ENCODE assay signal across 21 cellular contexts in the genomic region with DNA sequence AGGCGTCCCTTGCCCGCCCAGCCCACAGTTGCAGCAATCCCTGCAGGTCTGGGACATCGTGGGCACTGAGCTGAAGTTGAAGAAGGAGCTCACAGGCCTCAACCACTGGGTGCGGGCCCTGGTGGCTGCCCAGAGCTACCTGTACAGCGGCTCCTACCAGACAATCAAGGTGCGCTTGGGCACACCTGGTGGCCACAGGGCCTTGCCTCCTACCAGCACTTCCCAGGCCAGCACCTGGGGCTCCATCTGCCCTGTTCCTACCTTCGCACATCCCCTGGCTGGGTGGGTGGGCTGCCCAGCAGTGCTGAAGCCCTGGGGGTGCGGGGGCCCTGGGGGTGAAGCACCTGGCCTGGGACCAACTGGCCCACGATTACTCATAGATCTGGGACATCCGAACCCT. TPM values are rescaled to one million over a fixed set of nuclear protein-coding genes. Genes with fewer than 3 reads are reported as not detected.
A peak's percentile ranks its signal among the peaks of the same experiment; 100 is the strongest.
DNase-seq lines count a peak whose midpoint lies in the region; ATAC-seq, FAIRE-seq and TF ChIP-seq lines count a peak whose summit lies in the region.
"Had no signal": no experiment of that assay in that cellular context is flagged by ENCODE, and none has a peak within 500 bp of the region (broad histone marks: within the 10 kb centered on the region; RNA-seq: fewer than 3 reads in every experiment).

No MANE protein-coding gene starts in this region.

- no peak overlapping the region for H2BK20ac ChIP-seq in H1 (ENCODE audit: low read length)

- CTCF ChIA-PET in RWPE1 (lab: Yijun Ruan, JAX), result interaction anchor here (0.5 kb wide), 1 partner anchor 303 kb away, joined by 5 read pairs; no protein-coding TSS in a partner anchor
- CTCF ChIA-PET in H1 (lab: Charles Lee; ENCODE audit: partially characterized antibody), result no interaction called here
- CTCF ChIA-PET in HEK293T (lab: Yijun Ruan, JAX), result no interaction called here

- peaks cover 2 to 24% of the 10 kb centered on the region in 2 experiments for H4K20me1 ChIP-seq in H1 (replicated peaks in 1 of 2; ENCODE audit: control insufficient read depth in 1 of 2, insufficient read depth in 2 of 2, low read length in 2 of 2)

- no peak overlapping the region for H2BK5ac ChIP-seq in H1 (ENCODE audit: low read depth, low read length)
- peak overlapping the region; percentile 82 for H2BK5ac ChIP-seq in neuronal stem cell (ENCODE audit: low read length)

- ATAC-seq in mucosa of descending colon (peak; percentile 5), pancreas (no peak)
- ATAC-seq: CD8-positive, alpha-beta T cell; GM12878; GM23338 had no signal

- H3K79me1 ChIP-seq in H1 (ENCODE audit: low read depth, low read length) (no peaks in the 10 kb centered on the region), neuronal stem cell (ENCODE audit: low read depth, low read length) (peaks cover 7% of the 10 kb centered on the region)

- DNase-seq in RWPE1 (ENCODE audit: low spot score) (no peak), H1 (ENCODE audit: low read depth in 1 of 2, low spot score in 2 of 2) (no peak), mucosa of descending colon (no peak), neuronal stem cell (ENCODE audit: low spot score) (no peak), pancreas (no peak), HEK293T (ENCODE audit: extremely low spot score) (no peak), left ventricle myocardium inferior (no peak)
- no peak for DNase-seq in effector CD8-positive, alpha-beta T cell (lab: John Stamatoyannopoulos, UW)
- DNase-seq: Caco-2; CD4-positive, CD25-positive, alpha-beta regulatory T cell; CD8-positive, alpha-beta T cell; DMS153; DMS79; EL; GDM1 had no signal

- H3K9ac ChIP-seq in H1 (replicated peaks in 1 of 4; ENCODE audit: extremely low read depth in 1 of 4, low read depth in 3 of 4, low read length in 3 of 4) (no peak overlapping the region), neuronal stem cell (ENCODE audit: low read depth, low read length, poor library complexity) (peak overlapping the region; percentile 30)

- peak overlapping the region; percentile 67 for H3K27ac ChIP-seq in RWPE1
- H3K27ac ChIP-seq in H1 (ENCODE audit: low read depth, low read length), result no peak overlapping the region
- no peak overlapping the region for H3K27ac ChIP-seq in neuronal stem cell (replicated peaks; ENCODE audit: low read length)
- no peak overlapping the region for H3K27ac ChIP-seq in pancreas
- H3K27ac ChIP-seq in left ventricle myocardium inferior (replicated peaks), result no peak overlapping the region

- FAIRE-seq in H1 (lab: Jason Lieb, UNC), result no peak
- no peak for FAIRE-seq in pancreas (lab: Jason Lieb, UNC)
- FAIRE-seq: GM12878, GM19239, H54 had no signal

- POLR2A ChIA-PET in RWPE1 (lab: Yijun Ruan, JAX; ENCODE audit: low non-redundant PET), result no interaction called here
- POLR2A ChIA-PET in H1 (lab: Charles Lee; ENCODE audit: partially characterized antibody), result interaction anchor here (13.5 kb wide), 1 partner anchor 19 kb away, joined by 312 read pairs; a partner anchor contains a TSS
- POLR2A ChIA-PET in HEK293T (lab: Yijun Ruan, JAX), result no interaction called here

- no peaks in the 10 kb centered on the region; the same call in 1 of the 2 replicates for H3K23me2 ChIP-seq in H1 (ENCODE audit: low read depth, low read length)

- no peak overlapping the region for H3K23ac ChIP-seq in H1 (ENCODE audit: insufficient read length)
- no peak overlapping the region for H3K23ac ChIP-seq in neuronal stem cell (ENCODE audit: low read depth, low read length, poor library complexity)

- H3K36me3 ChIP-seq in H1 (ENCODE audit: control insufficient read depth in 2 of 4, insufficient read depth in 4 of 4, low read length in 3 of 4), result peaks cover 24 to 65% (median 34%) of the 10 kb centered on the region in 4 experiments
- H3K36me3 ChIP-seq in mucosa of descending colon (ENCODE audit: low read depth), result peaks cover 3% of the 10 kb centered on the region
- H3K36me3 ChIP-seq in neuronal stem cell (replicated peaks in 1 of 2; ENCODE audit: control insufficient read depth in 2 of 2, insufficient read depth in 2 of 2, low read length in 2 of 2), result peaks cover 28 to 71% of the 10 kb centered on the region in 2 donors
- H3K36me3 ChIP-seq in pancreas, result peaks cover 0 to 33% (median 19%) of the 10 kb centered on the region in 3 donors
- peaks cover 69% of the 10 kb centered on the region for H3K36me3 ChIP-seq in left ventricle myocardium inferior

- H2BK15ac ChIP-seq in H1 (ENCODE audit: low read length) (no peak overlapping the region), neuronal stem cell (ENCODE audit: low read length) (no peak overlapping the region)

- no peak for TF ChIP-seq RAD21 in H1 (IDR thresholded peaks at IDR 0.05 in 1 of 2, conservative IDR thresholded peaks at IDR 0.05 in 1 of 2; ENCODE audit: low read depth in 2 of 2, low read length in 2 of 2)

- H3K27me3 ChIP-seq in H1 (replicated peaks in 1 of 4; ENCODE audit: control insufficient read depth in 3 of 4, extremely low read depth in 1 of 4, insufficient read depth in 3 of 4, low read length in 3 of 4), result no peaks in the 10 kb centered on the region; a peak in 1 of 7 replicates
- no peaks in the 10 kb centered on the region for H3K27me3 ChIP-seq in neuronal stem cell (ENCODE audit: control insufficient read depth in 3 of 3, insufficient read depth in 3 of 3, low read depth in 1 of 3, low read length in 3 of 3)
- H3K27me3 ChIP-seq in pancreas, result no peaks in the 10 kb centered on the region
- peaks cover 7% of the 10 kb centered on the region for H3K27me3 ChIP-seq in left ventricle myocardium inferior (ENCODE audit: low read depth)

- 94% methylated on average over 9 of the region's 10 CpGs; no CpG with 5 or more reads in 1 of the 2 experiments for WGBS in H1 (ENCODE audit: extremely low coverage in 1 of 2, insufficient coverage in 1 of 2, insufficient read length in 1 of 2, insufficient replicate concordance in 2 of 2, low coverage in 1 of 2, low lambda C conversion rate in 2 of 2, missing lambda C conversion rate in 1 of 2), 2 experiments
- no CpG with 5 or more reads among the region's 10 CpGs for WGBS in neuronal stem cell (ENCODE audit: extremely low coverage in 2 of 2, insufficient read length in 2 of 2, insufficient replicate concordance in 1 of 2), 2 donors
- WGBS in pancreas, 2 donors, result 90 to 95% methylated on average over 10 of the region's 10 CpGs

- no peak overlapping the region for H2BK12ac ChIP-seq in H1 (ENCODE audit: low read depth, low read length)
- H2BK12ac ChIP-seq in neuronal stem cell (ENCODE audit: low read length), result no peak overlapping the region

- H3K4ac ChIP-seq in H1 (replicated peaks; ENCODE audit: insufficient read length, low read depth, low read length) (no peak overlapping the region), neuronal stem cell (ENCODE audit: low read length) (no peak overlapping the region)

- no peak overlapping the region for H2AFZ ChIP-seq in H1 (ENCODE audit: low read length)
- no peak overlapping the region for H2AFZ ChIP-seq in neuronal stem cell (ENCODE audit: low read length)
- H2AFZ ChIP-seq: GM23338 had no signal

- H3K4me2 ChIP-seq in H1 (ENCODE audit: insufficient read depth in 1 of 2, low read depth in 2 of 2, low read length in 2 of 2) (no peak overlapping the region), neuronal stem cell (ENCODE audit: insufficient read depth, low read length, poor library complexity, severe bottlenecking) (no peak overlapping the region)
- H3K4me2 ChIP-seq: GM23338 had no signal

- intact Hi-C loops in mucosa of descending colon (cut with DNase I, micrococcal nuclease) (no loop called here), pancreas (cut with DNase I) (no loop called here), left ventricle myocardium inferior (cut with micrococcal nuclease) (no loop called here)

- H4K91ac ChIP-seq in H1 (replicated peaks; ENCODE audit: insufficient read length, low read length) (no peak overlapping the region), neuronal stem cell (ENCODE audit: low read depth, low read length, poor library complexity) (no peak overlapping the region)

- H2BK120ac ChIP-seq in H1 (replicated peaks; ENCODE audit: low read depth, low read length) (no peak overlapping the region), neuronal stem cell (ENCODE audit: low read depth, low read length) (no peak overlapping the region)

- H3K4me3 ChIP-seq in H1 (ENCODE audit: extremely low read depth in 1 of 4, insufficient read depth in 2 of 4, low read depth in 3 of 4, low read length in 4 of 4) (no peak overlapping the region), mucosa of descending colon (no peak overlapping the region), neuronal stem cell (ENCODE audit: low read length in 2 of 2) (peak overlapping the region in 1 of 2 donors; percentile 45), pancreas (no peak overlapping the region), left ventricle myocardium inferior (no peak overlapping the region)
- H3K4me3 ChIP-seq: GM12878, GM23338, HAP-1 had no signal

- TF ChIP-seq CTCF in RWPE1 (conservative IDR thresholded peaks at IDR 0.05; ENCODE audit: low read depth), result no peak
- TF ChIP-seq CTCF in H1 (IDR thresholded peaks at IDR 0.05; ENCODE audit: control extremely low read depth in 1 of 3, insufficient read depth in 1 of 3, low read depth in 1 of 3, low read length in 3 of 3), result no peak
- TF ChIP-seq CTCF in mucosa of descending colon (IDR thresholded peaks at IDR 0.05), result no peak
- no peak for TF ChIP-seq CTCF in pancreas (IDR thresholded peaks at IDR 0.05)
- no peak for TF ChIP-seq CTCF in left ventricle myocardium inferior (IDR thresholded peaks at IDR 0.05; ENCODE audit: borderline replicate concordance)

- H3K79me2 ChIP-seq in H1 (ENCODE audit: control insufficient read depth in 1 of 2, insufficient read depth in 2 of 2, low read length in 2 of 2), result no peaks in the 10 kb centered on the region

- no peak overlapping the region for H3K56ac ChIP-seq in H1 (replicated peaks; ENCODE audit: insufficient read length, low read depth, low read length)

- no peaks in the 10 kb centered on the region for H3K4me1 ChIP-seq in H1 (replicated peaks in 1 of 4; ENCODE audit: control insufficient read depth in 3 of 4, insufficient read depth in 4 of 4, low read length in 3 of 4)
- no peaks in the 10 kb centered on the region for H3K4me1 ChIP-seq in mucosa of descending colon (ENCODE audit: low read depth)
- no peaks in the 10 kb centered on the region for H3K4me1 ChIP-seq in neuronal stem cell (ENCODE audit: control insufficient read depth in 2 of 2, insufficient read depth in 1 of 2, low read depth in 1 of 2, low read length in 2 of 2)
- H3K4me1 ChIP-seq in pancreas, result no peaks in the 10 kb centered on the region
- H3K4me1 ChIP-seq in left ventricle myocardium inferior, result no peaks in the 10 kb centered on the region
- H3K4me1 ChIP-seq: Caco-2, HAP-1 had no signal

- H3K9me3 ChIP-seq in H1 (ENCODE audit: insufficient read depth in 2 of 2, low read depth in 1 of 2, low read length in 1 of 2) (no peaks in the 10 kb centered on the region), mucosa of descending colon (no peaks in the 10 kb centered on the region), neuronal stem cell (replicated peaks in 1 of 2; ENCODE audit: control insufficient read depth in 2 of 2, insufficient read depth in 1 of 2, low read depth in 1 of 2, low read length in 2 of 2) (no peaks in the 10 kb centered on the region), pancreas (no peaks in the 10 kb centered on the region), left ventricle myocardium inferior (replicated peaks) (no peaks in the 10 kb centered on the region)
- H3K9me3 ChIP-seq: Caco-2, HAP-1 had no signal

- no peak for TF ChIP-seq EP300 in H1 (IDR thresholded peaks at IDR 0.05; ENCODE audit: borderline replicate concordance in 1 of 2, low read depth in 2 of 2, low read length in 2 of 2)

- TF ChIP-seq POLR2A in H1 (IDR thresholded peaks at IDR 0.05; ENCODE audit: control extremely low read depth in 1 of 2, low read depth in 2 of 2, low read length in 2 of 2), result no peak

- H2AK5ac ChIP-seq in H1 (ENCODE audit: low read depth, low read length) (no peak overlapping the region), neuronal stem cell (ENCODE audit: low read depth, low read length) (no peak overlapping the region)

- no peak overlapping the region for H4K8ac ChIP-seq in H1 (ENCODE audit: extremely low read depth, insufficient read depth, low read length)
- no peak overlapping the region for H4K8ac ChIP-seq in neuronal stem cell (ENCODE audit: low read depth, low read length)

- H3K18ac ChIP-seq in H1 (ENCODE audit: extremely low read depth, low read length) (no peak overlapping the region), neuronal stem cell (ENCODE audit: low read length) (no peak overlapping the region)

- no peak overlapping the region for H4K5ac ChIP-seq in H1 (ENCODE audit: insufficient read length, low read depth, low read length)

- H3K14ac ChIP-seq in H1 (ENCODE audit: insufficient read length) (no peak overlapping the region), neuronal stem cell (ENCODE audit: low read length) (no peak overlapping the region)

RNA-seq across cellular contexts. Expression of a gene that starts 19.9 kb away (rescaled TPM):
- 148 and 155 TPM in 2 replicates for total RNA-seq in H1 (2021; fragmentation: NEBNext Ultra II Directional; extraction: Animal tissue kit (Norgen Biotek cat#: 25700))
- polyA plus RNA-seq in H1 (2011; rRNA removed) (96.8 and 140 TPM in 2 replicates), pancreas (10 to 100 TPM; 24.5 to 30.1 TPM)
- 87.7 TPM for polyA plus RNA-seq in H1 (2011; cell fraction: cytosol; rRNA removed)
- polyA plus RNA-seq in H1 (2011; cell fraction: nucleus; rRNA removed), result 166 TPM
- 72.2 to 138 TPM (median 118 TPM) in 4 replicates for polyA plus RNA-seq in H1 (2012, experiment 1 of 2)
- 99.5 TPM for polyA plus RNA-seq in H1 (2012, experiment 2 of 2)
- 119 TPM for polyA plus RNA-seq in H1 (2013, experiment 1 of 2)
- polyA plus RNA-seq in H1 (2013, experiment 2 of 2), result 114 TPM
- 88.7 and 112 TPM in 2 replicates for polyA minus RNA-seq in H1 (2011; rRNA and poly(A)+ RNA removed)
- polyA minus RNA-seq in H1 (2011; cell fraction: cytosol; rRNA and poly(A)+ RNA removed), result 80.9 TPM
- 56.2 TPM for polyA minus RNA-seq in H1 (2011; cell fraction: nucleus; rRNA and poly(A)+ RNA removed)
- total RNA-seq in mucosa of descending colon (100 to 1,000 TPM in 1 of 3 donors, 10 to 100 TPM in 2; 91.5 to 104 (median 94.0) TPM), pancreas (10 to 100 TPM; 25.3 to 45.1 (median 40.8) TPM), left ventricle myocardium inferior (26.0 TPM)
- 117 TPM for polyA plus RNA-seq in neuronal stem cell (2013, experiment 1 of 2)
- polyA plus RNA-seq in neuronal stem cell (2013, experiment 2 of 2), result 112 TPM

RNA-seq across cellular contexts. Expression of a gene that starts 21.0 kb away (rescaled TPM):
- 6.4 and 6.5 TPM in 2 replicates for total RNA-seq in H1 (2021; fragmentation: NEBNext Ultra II Directional; extraction: Animal tissue kit (Norgen Biotek cat#: 25700))
- polyA plus RNA-seq in H1 (2011; rRNA removed) (1.2 and 2.7 TPM in 2 replicates), pancreas (1 to 10 TPM; 1.5 to 2.1 TPM)
- 2.0 TPM for polyA plus RNA-seq in H1 (2011; cell fraction: cytosol; rRNA removed)
- 9.8 TPM for polyA plus RNA-seq in H1 (2011; cell fraction: nucleus; rRNA removed)
- 2.7 to 3.7 TPM (median 3.2 TPM) in 4 replicates for polyA plus RNA-seq in H1 (2012, experiment 1 of 2)
- 2.8 TPM for polyA plus RNA-seq in H1 (2012, experiment 2 of 2)
- polyA plus RNA-seq in H1 (2013, experiment 1 of 2), result 2.0 TPM
- polyA plus RNA-seq in H1 (2013, experiment 2 of 2), result 1.9 TPM
- polyA minus RNA-seq in H1 (2011; rRNA and poly(A)+ RNA removed), result 0.93 and 1.9 TPM in 2 replicates
- polyA minus RNA-seq in H1 (2011; cell fraction: cytosol; rRNA and poly(A)+ RNA removed), result 4.5 TPM
- 4.4 TPM for polyA minus RNA-seq in H1 (2011; cell fraction: nucleus; rRNA and poly(A)+ RNA removed)
- total RNA-seq in mucosa of descending colon (1 to 10 TPM in 2 of 3 donors, under 1 TPM in 1; 0.06 to 1.5 (median 1.0) TPM), pancreas (1 to 10 TPM in 2 of 6 donors, under 1 TPM in 4; 0.61 to 1.7 (median 0.81) TPM), left ventricle myocardium inferior (4.0 TPM)
- polyA plus RNA-seq in neuronal stem cell (2013, experiment 1 of 2), result 4.7 TPM
- polyA plus RNA-seq in neuronal stem cell (2013, experiment 2 of 2), result 4.7 TPM
- total RNA-seq: CD4-positive, CD25-positive, alpha-beta regulatory T cell had no signal
- polyA plus RNA-seq: CD4-positive, CD25-positive, alpha-beta regulatory T cell had no signal

RNA-seq across cellular contexts. Expression of a gene that starts 27.0 kb away (rescaled TPM):
- total RNA-seq in H1 (2021; fragmentation: NEBNext Ultra II Directional; extraction: Animal tissue kit (Norgen Biotek cat#: 25700)), result 4.3 and 5.3 TPM in 2 replicates
- polyA plus RNA-seq in H1 (2011; rRNA removed), result 5.4 and 6.6 TPM in 2 replicates
- 7.4 TPM for polyA plus RNA-seq in H1 (2011; cell fraction: cytosol; rRNA removed)
- polyA plus RNA-seq in H1 (2011; cell fraction: nucleus; rRNA removed), result 23.2 TPM
- 6.8 to 14.2 TPM (median 12.7 TPM) in 4 replicates for polyA plus RNA-seq in H1 (2012, experiment 1 of 2)
- polyA plus RNA-seq in H1 (2012, experiment 2 of 2), result 4.8 TPM
- 11.6 TPM for polyA plus RNA-seq in H1 (2013, experiment 1 of 2)
- polyA plus RNA-seq in H1 (2013, experiment 2 of 2), result 13.9 TPM
- polyA minus RNA-seq in H1 (2011; rRNA and poly(A)+ RNA removed), result 2.4 and 2.6 TPM in 2 replicates
- 2.0 TPM for polyA minus RNA-seq in H1 (2011; cell fraction: cytosol; rRNA and poly(A)+ RNA removed)
- polyA minus RNA-seq in H1 (2011; cell fraction: nucleus; rRNA and poly(A)+ RNA removed), result 3.2 TPM
- total RNA-seq in mucosa of descending colon, result 10 to 100 TPM in 2 of 3 donors, 1 to 10 TPM in 1; 3.8 to 28.3 (median 15.7) TPM
- polyA plus RNA-seq in neuronal stem cell (2013, experiment 1 of 2), result 4.2 TPM
- polyA plus RNA-seq in neuronal stem cell (2013, experiment 2 of 2), result 3.9 TPM
- total RNA-seq in pancreas, result 10 to 100 TPM; 19.2 to 36.8 (median 28.4) TPM
- 100 to 1,000 TPM; 161 to 255 TPM for polyA plus RNA-seq in pancreas
- total RNA-seq in left ventricle myocardium inferior, result 1.7 TPM
- total RNA-seq: A172; CD4-positive, CD25-positive, alpha-beta regulatory T cell; CD8-positive, alpha-beta T cell had no signal

RNA-seq across cellular contexts. Expression of a gene that starts 29.8 kb away (rescaled TPM):
- total RNA-seq in H1 (2021; fragmentation: NEBNext Ultra II Directional; extraction: Animal tissue kit (Norgen Biotek cat#: 25700)), result 67.6 and 69.6 TPM in 2 replicates
- polyA plus RNA-seq in H1 (2011; rRNA removed) (321 and 440 TPM in 2 replicates), pancreas (10 to 100 TPM; 59.3 to 62.8 TPM)
- 218 TPM for polyA plus RNA-seq in H1 (2011; cell fraction: cytosol; rRNA removed)
- polyA plus RNA-seq in H1 (2011; cell fraction: nucleus; rRNA removed), result 354 TPM
- 47.7 to 104 TPM (median 94.8 TPM) in 4 replicates for polyA plus RNA-seq in H1 (2012, experiment 1 of 2)
- polyA plus RNA-seq in H1 (2012, experiment 2 of 2), result 87.2 TPM
- polyA plus RNA-seq in H1 (2013, experiment 1 of 2), result 57.1 TPM
- polyA plus RNA-seq in H1 (2013, experiment 2 of 2), result 56.1 TPM
- 88.3 and 98.1 TPM in 2 replicates for polyA minus RNA-seq in H1 (2011; rRNA and poly(A)+ RNA removed)
- polyA minus RNA-seq in H1 (2011; cell fraction: cytosol; rRNA and poly(A)+ RNA removed), result 67.9 TPM
- 111 TPM for polyA minus RNA-seq in H1 (2011; cell fraction: nucleus; rRNA and poly(A)+ RNA removed)
- total RNA-seq in mucosa of descending colon (10 to 100 TPM; 25.5 to 30.9 (median 29.8) TPM), pancreas (10 to 100 TPM; 16.6 to 27.0 (median 19.1) TPM), left ventricle myocardium inferior (27.3 TPM)
- polyA plus RNA-seq in neuronal stem cell (2013, experiment 1 of 2), result 74.1 TPM
- 70.9 TPM for polyA plus RNA-seq in neuronal stem cell (2013, experiment 2 of 2)

RNA-seq across cellular contexts. Expression of a gene that starts 35.2 kb away (rescaled TPM):
- total RNA-seq in H1 (2021; fragmentation: NEBNext Ultra II Directional; extraction: Animal tissue kit (Norgen Biotek cat#: 25700)), result 6.1 and 8.5 TPM in 2 replicates
- 8.6 and 14.2 TPM in 2 replicates for polyA plus RNA-seq in H1 (2011; rRNA removed)
- polyA plus RNA-seq in H1 (2011; cell fraction: cytosol; rRNA removed), result 9.8 TPM
- polyA plus RNA-seq in H1 (2011; cell fraction: nucleus; rRNA removed), result 97.1 TPM
- 6.1 to 13.0 TPM (median 8.1 TPM) in 4 replicates for polyA plus RNA-seq in H1 (2012, experiment 1 of 2)
- polyA plus RNA-seq in H1 (2012, experiment 2 of 2), result 12.6 TPM
- polyA plus RNA-seq in H1 (2013, experiment 1 of 2), result 4.7 TPM
- polyA plus RNA-seq in H1 (2013, experiment 2 of 2), result 3.5 TPM
- polyA minus RNA-seq in H1 (2011; rRNA and poly(A)+ RNA removed), result 1.00 and 1.0 TPM in 2 replicates
- 3.2 TPM for polyA minus RNA-seq in H1 (2011; cell fraction: cytosol; rRNA and poly(A)+ RNA removed)
- 9.2 TPM for polyA minus RNA-seq in H1 (2011; cell fraction: nucleus; rRNA and poly(A)+ RNA removed)
- total RNA-seq in mucosa of descending colon, result 10 to 100 TPM in 2 of 3 donors, 1 to 10 TPM in 1; 8.4 to 12.3 (median 12.1) TPM
- polyA plus RNA-seq in neuronal stem cell (2013, experiment 1 of 2), result 9.0 TPM
- 9.1 TPM for polyA plus RNA-seq in neuronal stem cell (2013, experiment 2 of 2)
- total RNA-seq in pancreas, result 1 to 10 TPM; 1.0 to 2.4 (median 2.0) TPM
- 10 to 100 TPM in 1 of 2 donors, 1 to 10 TPM in 1; 8.9 to 24.5 TPM for polyA plus RNA-seq in pancreas
- 10.9 TPM for total RNA-seq in left ventricle myocardium inferior
